In the genomic region with DNA sequence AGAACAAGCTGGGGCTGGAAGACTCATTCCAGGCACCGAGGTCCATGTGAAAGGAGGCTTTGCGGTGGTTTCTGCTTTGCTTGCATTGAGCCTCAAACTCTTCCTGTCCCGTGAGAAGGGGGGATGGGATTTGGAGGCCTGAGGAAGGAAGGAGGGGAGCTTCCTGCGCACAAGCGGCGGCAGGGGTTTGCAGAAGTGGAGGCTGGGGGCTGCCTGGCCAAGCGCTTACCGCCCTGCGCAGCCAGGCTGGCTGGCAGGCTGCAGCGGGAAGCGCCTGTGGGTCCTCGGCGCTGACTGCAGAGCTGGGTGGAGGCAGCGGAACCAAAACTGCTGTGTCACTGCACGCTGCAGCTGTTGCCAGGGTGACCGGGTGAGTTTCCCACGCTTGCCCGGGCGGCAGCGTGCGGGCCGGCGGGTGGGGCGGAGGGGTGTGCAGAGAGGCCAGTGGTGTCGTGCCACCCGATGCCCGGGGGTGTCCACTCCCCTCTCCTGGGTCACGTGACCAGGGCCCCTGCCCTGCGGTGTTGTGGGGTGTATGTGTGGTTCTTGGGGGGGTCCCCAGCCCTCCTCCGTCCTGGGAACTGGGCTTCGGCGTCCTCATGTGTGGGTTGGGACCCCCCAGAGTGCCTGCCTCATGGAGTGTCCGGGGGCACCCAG, we compare ENCODE assay signal across 8 cellular contexts.
DNase-seq lines count a peak whose midpoint lies in the region; ATAC-seq and TF ChIP-seq lines count a peak whose summit lies in the region.

No MANE protein-coding gene starts in this region.

- no peaks in the 10 kb centered on the region for H3K9me3 Mint-ChIP-seq in activated T-cell treated with anti-CD3 and anti-CD28 coated beads, Interleukin-2, amount 50 U/mL, for 72 hours
- no peaks in the 10 kb centered on the region for H3K9me3 Mint-ChIP-seq in natural killer cell
- no peaks in the 10 kb centered on the region for H3K9me3 Mint-ChIP-seq in stimulated activated memory B cell treated with anti-CD40 and anti-IgM and Interleukin-4, amounts not matched to agents 10 μg/mL and 1 μg/mL and 100 μg/mL, for 72 hours

- H3K27ac Mint-ChIP-seq in activated T-cell treated with anti-CD3 and anti-CD28 coated beads, Interleukin-2, amount 50 U/mL, for 72 hours, result no peak overlapping the region
- peak overlapping the region; percentile 59 to 80 for H3K27ac Mint-ChIP-seq in natural killer cell
- H3K27ac Mint-ChIP-seq in stimulated activated memory B cell treated with anti-CD40 and anti-IgM and Interleukin-4, amounts not matched to agents 10 μg/mL and 1 μg/mL and 100 μg/mL, for 72 hours, result peak overlapping the region; percentile 37

- ATAC-seq in GM19328 (IDR thresholded peaks at IDR 0.05; ENCODE audit: unreplicated experiment) (peak; percentile 76), HG03571 (IDR thresholded peaks at IDR 0.05; ENCODE audit: unreplicated experiment) (peak; percentile 54), natural killer cell (peak; percentile 86 to 89 (median 87))
- ATAC-seq in activated T-cell treated with anti-CD3 and anti-CD28 coated beads, Interleukin-2, amount 50 U/mL, for 72 hours (replicated peaks in 1 of 2), result peak; percentile 87 to 92
- ATAC-seq in stimulated activated memory B cell treated with anti-CD40 and anti-IgM and Interleukin-4, amounts not matched to agents 10 μg/mL and 1 μg/mL and 100 μg/mL, for 72 hours, result peak; percentile 87

- peaks cover 42% of the 10 kb centered on the region for H3K4me1 Mint-ChIP-seq in activated T-cell treated with anti-CD3 and anti-CD28 coated beads, Interleukin-2, amount 50 U/mL, for 72 hours (ENCODE audit: low read depth)
- peaks cover 40 to 70% of the 10 kb centered on the region in 2 donors for H3K4me1 Mint-ChIP-seq in natural killer cell
- H3K4me1 Mint-ChIP-seq in stimulated activated memory B cell treated with anti-CD40 and anti-IgM and Interleukin-4, amounts not matched to agents 10 μg/mL and 1 μg/mL and 100 μg/mL, for 72 hours, result peaks cover 71% of the 10 kb centered on the region

- TF ChIP-seq CTCF in natural killer cell (IDR thresholded peaks at IDR 0.05), result no peak

- H3K4me3 Mint-ChIP-seq in activated T-cell treated with anti-CD3 and anti-CD28 coated beads, Interleukin-2, amount 50 U/mL, for 72 hours, result peak overlapping the region; percentile 67 to 74
- H3K4me3 Mint-ChIP-seq in natural killer cell, result peak overlapping the region; percentile 79
- H3K4me3 Mint-ChIP-seq in stimulated activated memory B cell treated with anti-CD40 and anti-IgM and Interleukin-4, amounts not matched to agents 10 μg/mL and 1 μg/mL and 100 μg/mL, for 72 hours, result peak overlapping the region; percentile 53

- no peaks in the 10 kb centered on the region for H3K36me3 Mint-ChIP-seq in activated T-cell treated with anti-CD3 and anti-CD28 coated beads, Interleukin-2, amount 50 U/mL, for 72 hours (ENCODE audit: insufficient read depth in 2 of 2)
- H3K36me3 Mint-ChIP-seq in natural killer cell, result no peaks in the 10 kb centered on the region
- no peaks in the 10 kb centered on the region for H3K36me3 Mint-ChIP-seq in stimulated activated memory B cell treated with anti-CD40 and anti-IgM and Interleukin-4, amounts not matched to agents 10 μg/mL and 1 μg/mL and 100 μg/mL, for 72 hours

- H3K27me3 Mint-ChIP-seq in activated T-cell treated with anti-CD3 and anti-CD28 coated beads, Interleukin-2, amount 50 U/mL, for 72 hours (ENCODE audit: low read depth), result peaks cover 7% of the 10 kb centered on the region
- H3K27me3 Mint-ChIP-seq in natural killer cell (ENCODE audit: low read depth in 2 of 2), result no peaks in the 10 kb centered on the region
- no peaks in the 10 kb centered on the region for H3K27me3 Mint-ChIP-seq in stimulated activated memory B cell treated with anti-CD40 and anti-IgM and Interleukin-4, amounts not matched to agents 10 μg/mL and 1 μg/mL and 100 μg/mL, for 72 hours

- intact Hi-C loops in natural killer cell (cut with micrococcal nuclease), result loop anchor here (5.0 kb wide), 1 partner anchor 35 kb away; no protein-coding TSS in a partner anchor

- peak in 13 of 14 donors; percentile 18 to 89 (median 79) for DNase-seq in C1 segment of cervical spinal cord (lab: John Stamatoyannopoulos, UW)
- peak; percentile 77 to 81 for DNase-seq in activated T-cell treated with anti-CD3 and anti-CD28 coated beads, Interleukin-2, amount 50 U/mL, for 72 hours
- DNase-seq in fibroblast of gingiva (ENCODE audit: low read depth), result peak; percentile 94
- DNase-seq in natural killer cell, result peak; percentile 78

TF ChIP-seq in PFSK-1, 5 proteins besides CTCF, POLR2A, EP300 and RAD21:
- TF ChIP-seq FOXP2 (optimal IDR thresholded peaks at IDR 0.05; ENCODE audit: borderline replicate concordance, extremely low read depth, extremely low read length, insufficient read depth) (no peak), POLR2AphosphoS5 (IDR thresholded peaks at IDR 0.05; ENCODE audit: low read depth, low read length) (no peak), SIN3A (IDR thresholded peaks at IDR 0.05; ENCODE audit: borderline replicate concordance, insufficient read depth, low read length) (peak; percentile 95; the same call in 1 of the 2 replicates), TAF1 (IDR thresholded peaks at IDR 0.05; ENCODE audit: borderline replicate concordance, insufficient read depth, low read length) (0 out of 2 replicates have a peak, but pooled peaks have one; percentile 23)
TF ChIP-seq in PFSK-1: peak in this region for 2.

Comparison
In these comparisons a context has a peak if more than half of its experiments do, and no peak if none do; other contexts are left out.
1. Peak in every context shown above with its lines: DNase-seq and ATAC-seq.